15 cellular contexts compared by ENCODE assay signal in genomic region chr4:186020793-186021407, GRCh38. TPM values are rescaled to one million over a fixed set of nuclear protein-coding genes. Genes with fewer than 3 reads are reported as not detected.
DNase-seq lines count a peak whose midpoint lies in the region; ATAC-seq and TF ChIP-seq lines count a peak whose summit lies in the region.
"Had no signal": no experiment of that assay in that cellular context is flagged by ENCODE, and none has a peak within 500 bp of the region (broad histone marks: within the 10 kb centered on the region; RNA-seq: fewer than 3 reads in every experiment).

No MANE protein-coding gene starts in this region.

- H3K4me3 ChIP-seq in ACC112 (ENCODE audit: low read depth, low read length) (peak overlapping the region; percentile 68), adrenal gland (peak overlapping the region in 1 of 4 donors; percentile 29), fibroblast of pulmonary artery (replicated peaks; ENCODE audit: low read depth, low read length) (no peak overlapping the region)

- H3K27ac ChIP-seq in ACC112 (ENCODE audit: low read depth, low read length) (no peak overlapping the region), adrenal gland (peak overlapping the region in 3 of 5 donors; percentile 13 to 77 (median 71))
- H3K27ac ChIP-seq: C4-2B, uterus had no signal

- H3K4me1 ChIP-seq in ACC112 (ENCODE audit: control insufficient read depth, insufficient read depth, low read length, unreplicated experiment) (peaks cover 7% of the 10 kb centered on the region), adrenal gland (replicated peaks in 1 of 2) (peaks cover 13 to 26% of the 10 kb centered on the region in 2 donors)
- H3K4me1 ChIP-seq: uterus had no signal

- no peaks in the 10 kb centered on the region for H3K36me3 ChIP-seq in ACC112 (ENCODE audit: insufficient read depth, low read length)
- H3K36me3 ChIP-seq in adrenal gland (replicated peaks in 1 of 2): no peaks in the 10 kb centered on the region
- H3K36me3 ChIP-seq: gastroesophageal sphincter, uterus had no signal

- no peak for TF ChIP-seq POLR2A in adrenal gland (IDR thresholded peaks at IDR 0.05)

- no peaks in the 10 kb centered on the region for H3K9me3 ChIP-seq in adrenal gland (replicated peaks in 1 of 3)
- H3K9me3 ChIP-seq: uterus had no signal

- H3K27me3 ChIP-seq in ACC112 (ENCODE audit: insufficient read depth, low read length) (no peaks in the 10 kb centered on the region), adrenal gland (no peaks in the 10 kb centered on the region)
- H3K27me3 ChIP-seq: gastroesophageal sphincter, uterus had no signal

- intact Hi-C loops in adrenal gland (cut with DNase I): loop anchor here (10.0 kb wide), 2 partner anchors 236 to 376 kb away; no protein-coding TSS in a partner anchor

- peak overlapping the region; percentile 96 for H2AFZ ChIP-seq in ACC112 (ENCODE audit: low read length, unreplicated experiment)

- WGBS in adrenal gland, 4 donors: 57 to 63% (median 61%) methylated on average over 15 of the region's 15 CpGs

- H3K79me2 ChIP-seq in ACC112 (ENCODE audit: control insufficient read depth, insufficient read depth, low read length, unreplicated experiment): no peaks in the 10 kb centered on the region

- no peak for TF ChIP-seq CTCF in adrenal gland (IDR thresholded peaks at IDR 0.05)
- no peak for TF ChIP-seq CTCF in fibroblast of pulmonary artery (IDR thresholded peaks at IDR 0.05; ENCODE audit: low read length, missing control alignments)

- ATAC-seq in HG03432 (IDR thresholded peaks at IDR 0.05; ENCODE audit: unreplicated experiment): no peak
- ATAC-seq: gastroesophageal sphincter had no signal

- DNase-seq in adrenal gland: peak in 2 of 7 donors; percentile 27 to 51
- DNase-seq in fibroblast of pulmonary artery (ENCODE audit: low read depth): peak; percentile 42
- peak; percentile 50 for DNase-seq in occipital lobe (lab: John Stamatoyannopoulos, UW)
- DNase-seq in SIG-M5 (lab: John Stamatoyannopoulos, UW): no peak
- DNase-seq in SKM-1 treated with dmso at 0.1 percent for 144 hours (lab: John Stamatoyannopoulos, UW; ENCODE audit: unreplicated experiment): no peak
- no peak for DNase-seq in effector CD8-positive, alpha-beta T cell (lab: John Stamatoyannopoulos, UW)
- DNase-seq: activated CD4-positive, alpha-beta T cell treated with anti-CD3 and anti-CD28 coated beads for 1 hour; activated naive CD8-positive, alpha-beta T cell treated with anti-CD3 and anti-CD28 coated beads, Interleukin-2, amount 10 ng/mL, durations not matched to agents 7 days and 5 days; NCI-H146; stimulated activated CD8-positive, alpha-beta memory T cell treated with anti-CD3 and anti-CD28 coated beads, Interleukin-4, amount 100 ng/mL, for 48 hours had no signal

RNA-seq across cellular contexts. Expression of gene TLR3, which starts 48.1 kb away (rescaled TPM):
- total RNA-seq in adrenal gland (10 to 100 TPM in 6 of 8 donors, 1 to 10 TPM in 2; 7.0 to 27.2 (median 14.1) TPM), occipital lobe (1.9 TPM)
- polyA plus RNA-seq in adrenal gland: 10 to 100 TPM in 1 of 3 donors, 1 to 10 TPM in 2; 1.3 to 17.9 (median 1.9) TPM

Comparison
In these comparisons a context has a peak if more than half of its experiments do, and no peak if none do; other contexts are left out.
1. DNase-seq: peak in fibroblast of pulmonary artery (single experiment) and occipital lobe (single experiment); none in SIG-M5 (single experiment), SKM-1 treated with dmso at 0.1 percent for 144 hours (single experiment) and effector CD8-positive, alpha-beta T cell (single experiment).